Comparison of ENCODE assay signal across 26 cellular contexts in the genomic region with DNA sequence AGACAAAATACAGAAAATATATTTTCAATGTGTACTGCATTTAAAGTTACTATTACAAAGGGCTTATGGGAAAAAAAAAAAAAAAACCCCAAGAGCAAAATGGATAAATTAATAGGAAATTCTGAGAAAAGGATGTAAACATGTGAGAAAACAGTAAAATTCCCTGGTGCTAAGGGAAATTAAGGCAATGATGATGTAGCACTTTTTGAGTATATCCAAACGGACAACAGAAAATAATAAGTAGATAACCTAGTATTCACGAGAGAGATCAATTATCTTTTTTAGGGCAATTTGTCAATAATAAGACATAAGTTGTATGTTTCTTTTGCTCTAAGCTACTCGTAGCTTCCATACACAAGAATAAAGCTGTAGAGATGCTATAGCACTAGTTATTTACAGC.
A peak's percentile ranks its signal among the peaks of the same experiment; 100 is the strongest.
DNase-seq lines count a peak whose midpoint lies in the region; ATAC-seq, FAIRE-seq and TF ChIP-seq lines count a peak whose summit lies in the region.
"Had no signal": no experiment of that assay in that cellular context is flagged by ENCODE, and none has a peak within 500 bp of the region (broad histone marks: within the 10 kb centered on the region; RNA-seq: fewer than 3 reads in every experiment).

No MANE protein-coding gene starts in this region.

- DNase-seq in HepG2 (ENCODE audit: low spot score) (no peak), right lobe of liver (no peak), IMR-90 (no peak), RWPE2 (ENCODE audit: low spot score) (no peak), foreskin keratinocyte (no peak), NCI-H128 (lab: John Stamatoyannopoulos, UW; ENCODE audit: unreplicated experiment) (no peak), ecto neural progenitor cell (ENCODE audit: low spot score) (no peak)
- DNase-seq: ACHN; BE2C; C1 segment of cervical spinal cord; CD4-positive, alpha-beta memory T cell; CD4-positive, CD25-positive, alpha-beta regulatory T cell; CD8-positive, alpha-beta memory T cell; COR-L47; DMS 273 treated with DMSO at 0.1 percent for 48 hours; DMS153; DMS53; DMS79; DND-41; EL; GDM1 had no signal

- no peak overlapping the region for H2AK9ac ChIP-seq in IMR-90 (replicated peaks; ENCODE audit: low read depth, low read length, poor library complexity)

- CTCF ChIA-PET in HepG2 (lab: Yijun Ruan, JAX; ENCODE audit: low intra/inter-chr PET ratio, low total read pairs) (no interaction called here), IMR-90 (lab: Yijun Ruan, JAX) (no interaction called here)

- H2BK20ac ChIP-seq in IMR-90 (ENCODE audit: low read depth, low read length): no peak overlapping the region

- H4K91ac ChIP-seq in IMR-90 (ENCODE audit: insufficient read depth, low read depth, low read length): no peak overlapping the region

- FAIRE-seq in HepG2 (lab: Jason Lieb, UNC): no peak
- FAIRE-seq: GM12878, GM12892 had no signal

- no peak for ATAC-seq in HepG2
- no peak for ATAC-seq in right lobe of liver
- no peak for ATAC-seq in IMR-90 (ENCODE audit: low read depth)
- no peak for ATAC-seq in RWPE2 (ENCODE audit: low read depth)
- no peak for ATAC-seq in foreskin keratinocyte
- no peak for ATAC-seq in HG02981 (IDR thresholded peaks at IDR 0.05; ENCODE audit: unreplicated experiment)
- ATAC-seq: GM12878 had no signal

- no peaks in the 10 kb centered on the region for H3K9me3 ChIP-seq in HepG2 (ENCODE audit: low read length)
- H3K9me3 ChIP-seq in right lobe of liver: no peaks in the 10 kb centered on the region
- no peaks in the 10 kb centered on the region for H3K9me3 ChIP-seq in IMR-90 (ENCODE audit: control insufficient read depth, insufficient read depth, low read length)
- no peaks in the 10 kb centered on the region for H3K9me3 ChIP-seq in RWPE2 (ENCODE audit: severe bottlenecking)
- H3K9me3 ChIP-seq: BE2C, BLaER1 had no signal

- H3K79me2 ChIP-seq in HepG2 (ENCODE audit: insufficient read depth, low read length): peaks cover 79% of the 10 kb centered on the region

- no peak overlapping the region for H3K23ac ChIP-seq in IMR-90 (ENCODE audit: low read depth, low read length)

- no peak overlapping the region for H3K4me2 ChIP-seq in HepG2 (ENCODE audit: low read depth, low read length)
- H3K4me2 ChIP-seq in IMR-90 (ENCODE audit: low read depth, low read length): no peak overlapping the region
- H3K4me2 ChIP-seq: BLaER1 had no signal

- H2AFZ ChIP-seq in HepG2 (ENCODE audit: low read length) (no peak overlapping the region), IMR-90 (replicated peaks; ENCODE audit: low read length, poor library complexity) (no peak overlapping the region)

- no peak overlapping the region for H2AK5ac ChIP-seq in IMR-90 (ENCODE audit: low read depth, low read length)

- POLR2A ChIA-PET in HepG2 (lab: Yijun Ruan, JAX) (no interaction called here), IMR-90 (lab: Charles Lee; ENCODE audit: unreplicated experiment) (no interaction called here)

- no peak overlapping the region for H3K4ac ChIP-seq in IMR-90 (ENCODE audit: low read depth, low read length)

- H3K79me1 ChIP-seq in IMR-90 (ENCODE audit: low read depth in 1 of 2, low read length in 2 of 2): peaks cover 19 to 56% of the 10 kb centered on the region in 2 experiments; a peak in 3 of 4 replicates

- H4K5ac ChIP-seq in IMR-90 (ENCODE audit: low read depth, low read length): no peak overlapping the region

- 94% methylated on average over 3 of the region's 3 CpGs for WGBS in HepG2 (ENCODE audit: low lambda C conversion rate)
- WGBS in right lobe of liver (ENCODE audit: insufficient coverage, low coverage, low lambda C conversion rate, missing lambda C conversion rate): 54% methylated on average over 3 of the region's 3 CpGs
- no CpG with 5 or more reads among the region's 3 CpGs for WGBS in IMR-90 (ENCODE audit: extremely low coverage in 2 of 2, insufficient read length in 1 of 2), 2 experiments

- H2BK120ac ChIP-seq in IMR-90 (ENCODE audit: low read depth, low read length): no peak overlapping the region

- no TSS peak for BruUV-seq in HepG2 (replicated peaks; lab: Mats Ljungman, UMichigan)
- BruUV-seq in IMR-90 (replicated peaks; lab: Mats Ljungman, UMichigan): no TSS peak

- no peak for TF ChIP-seq EP300 in HepG2 (IDR thresholded peaks at IDR 0.05; ENCODE audit: low read depth in 2 of 2, low read length in 2 of 2)
- no peak for TF ChIP-seq EP300 in HepG2 (CRISPR knock-in tag; IDR thresholded peaks at IDR 0.05; ENCODE audit: borderline replicate concordance)

- H4K8ac ChIP-seq in IMR-90 (ENCODE audit: low read depth in 2 of 2, low read length in 2 of 2): no peak overlapping the region

- H3K18ac ChIP-seq in IMR-90 (ENCODE audit: low read depth, low read length): no peak overlapping the region

- dilution Hi-C loops in IMR-90 (cut with HindIII; ENCODE audit: low sequenced_read_pairs, unreplicated experiment): no loop called here

- H3K27me3 ChIP-seq in HepG2 (ENCODE audit: control insufficient read depth in 1 of 2, insufficient read depth in 2 of 2, low read length in 2 of 2) (no peaks in the 10 kb centered on the region), right lobe of liver (no peaks in the 10 kb centered on the region), IMR-90 (ENCODE audit: control insufficient read depth, insufficient read depth, low read length) (no peaks in the 10 kb centered on the region), RWPE2 (ENCODE audit: insufficient read depth, poor library complexity, severe bottlenecking) (no peaks in the 10 kb centered on the region), foreskin keratinocyte (no peaks in the 10 kb centered on the region)
- H3K27me3 ChIP-seq: BE2C, BLaER1 had no signal

- H3K14ac ChIP-seq in IMR-90 (replicated peaks; ENCODE audit: low read depth, low read length): no peak overlapping the region

- H3K36me3 ChIP-seq in HepG2 (replicated peaks in 1 of 2; ENCODE audit: control insufficient read depth in 1 of 2, insufficient read depth in 2 of 2, low read length in 2 of 2) (no peaks in the 10 kb centered on the region), right lobe of liver (no peaks in the 10 kb centered on the region), IMR-90 (ENCODE audit: control insufficient read depth, insufficient read depth, low read length) (no peaks in the 10 kb centered on the region), RWPE2 (ENCODE audit: low read depth) (no peaks in the 10 kb centered on the region)
- H3K36me3 ChIP-seq: BE2C, BLaER1 had no signal

- peaks cover 7% of the 10 kb centered on the region for H3K9me1 ChIP-seq in IMR-90 (ENCODE audit: insufficient read depth, low read length)

- TF ChIP-seq POLR2A in HepG2 (IDR thresholded peaks at IDR 0.05; ENCODE audit: insufficient read depth in 1 of 2, low read depth in 2 of 2, low read length in 2 of 2) (no peak), right lobe of liver (IDR thresholded peaks at IDR 0.05) (no peak), IMR-90 (IDR thresholded peaks at IDR 0.05; ENCODE audit: low read depth, low read length) (no peak)

- TF ChIP-seq RAD21 in HepG2 (CRISPR knock-in tag; IDR thresholded peaks at IDR 0.05): no peak
- TF ChIP-seq RAD21 in IMR-90 (IDR thresholded peaks at IDR 0.05; ENCODE audit: low read length): no peak

- H3K4me1 ChIP-seq in HepG2 (ENCODE audit: insufficient read depth, low read length): peaks cover 90% of the 10 kb centered on the region
- H3K4me1 ChIP-seq in right lobe of liver: peaks cover 0 to 68% (median 26%) of the 10 kb centered on the region in 4 donors
- peaks cover 9% of the 10 kb centered on the region for H3K4me1 ChIP-seq in IMR-90 (ENCODE audit: control insufficient read depth, insufficient read depth, low read length)
- H3K4me1 ChIP-seq in RWPE2 (ENCODE audit: insufficient read depth, poor library complexity, severe bottlenecking): peaks cover 40% of the 10 kb centered on the region
- peaks cover 40% of the 10 kb centered on the region for H3K4me1 ChIP-seq in foreskin keratinocyte

- H3K27ac ChIP-seq in HepG2 (ENCODE audit: extremely low read length, insufficient read depth, low read length) (peak overlapping the region; percentile 5), right lobe of liver (no peak overlapping the region), IMR-90 (ENCODE audit: insufficient read depth, low read length) (no peak overlapping the region), RWPE2 (ENCODE audit: poor library complexity, severe bottlenecking) (peak overlapping the region; percentile 91), foreskin keratinocyte (peak overlapping the region; percentile 40)
- H3K27ac ChIP-seq: 22Rv1, BLaER1 had no signal

- no peak overlapping the region for H3K56ac ChIP-seq in IMR-90 (ENCODE audit: extremely low read depth, insufficient read depth, low read length)

- H3K9ac ChIP-seq in HepG2 (ENCODE audit: insufficient read depth, low read depth, low read length) (no peak overlapping the region), IMR-90 (ENCODE audit: low read depth, low read length) (no peak overlapping the region)
- H3K9ac ChIP-seq: BLaER1 had no signal

- H4K20me1 ChIP-seq in HepG2 (ENCODE audit: insufficient read depth, low read length) (no peaks in the 10 kb centered on the region), IMR-90 (ENCODE audit: insufficient read depth, low read length) (peaks cover 7% of the 10 kb centered on the region; the same call in 1 of the 2 replicates)

- TF ChIP-seq CTCF in HepG2 (CRISPR knock-in tag; IDR thresholded peaks at IDR 0.05) (no peak), right lobe of liver (IDR thresholded peaks at IDR 0.05) (no peak), IMR-90 (conservative IDR thresholded peaks at IDR 0.05; ENCODE audit: low read depth, low read length) (no peak), RWPE2 (IDR thresholded peaks at IDR 0.05; ENCODE audit: poor library complexity, severe bottlenecking) (no peak), foreskin keratinocyte (conservative IDR thresholded peaks at IDR 0.05) (no peak)

- H3K4me3 ChIP-seq in HepG2 (replicated peaks in 1 of 3; ENCODE audit: insufficient read depth in 1 of 3, low read depth in 2 of 3, low read length in 3 of 3) (no peak overlapping the region), right lobe of liver (no peak overlapping the region), IMR-90 (ENCODE audit: insufficient read depth, low read depth, low read length) (no peak overlapping the region), RWPE2 (ENCODE audit: severe bottlenecking) (no peak overlapping the region)
- H3K4me3 ChIP-seq: BLaER1, GM12878 had no signal

- H2BK5ac ChIP-seq in IMR-90 (ENCODE audit: low read depth, low read length, poor library complexity, severe bottlenecking): no peak overlapping the region

- in situ Hi-C loops in HepG2 (cut with HindIII; ENCODE audit: extremely low pct_ligation_motif_present, low pct_unique_long_range_greater_than_20kb): no loop called here
- in situ Hi-C loops in IMR-90 (cut with MboI; ENCODE audit: low sequenced_read_pairs): no loop called here

- no peak overlapping the region for H2BK15ac ChIP-seq in IMR-90 (ENCODE audit: low read depth, low read length)

- intact Hi-C loops in HepG2 (cut with micrococcal nuclease; ENCODE audit: unreplicated experiment): loop anchor here (5.0 to 10.0 kb wide), 2 partner anchors 50 to 77 kb away; no protein-coding TSS in a partner anchor
- intact Hi-C loops in right lobe of liver (cut with DNase I): no loop called here
- intact Hi-C loops in IMR-90 (cut with micrococcal nuclease): no loop called here

TF ChIP-seq in HepG2, 621 proteins besides CTCF, POLR2A, EP300 and RAD21 (continues in another document):
- TF ChIP-seq MAFF (IDR thresholded peaks at IDR 0.05; ENCODE audit: low read depth, low read length): peak; percentile 46; the same call in 1 of the 2 replicates

TF ChIP-seq in IMR-90, 13 proteins besides CTCF, POLR2A, EP300 and RAD21 (continues in another document):
- TF ChIP-seq MAFK (IDR thresholded peaks at IDR 0.05; ENCODE audit: low read depth, low read length): peak; percentile 33

Comparison
In these comparisons a context has a peak if more than half of its experiments do, and no peak if none do; other contexts are left out.
1. H3K27ac ChIP-seq: peak in HepG2 (single experiment), RWPE2 (single experiment) and foreskin keratinocyte (single experiment); none in right lobe of liver (0 of 3) and IMR-90 (single experiment).